Comparison of ENCODE assay signal across 28 cellular contexts in the genomic region with DNA sequence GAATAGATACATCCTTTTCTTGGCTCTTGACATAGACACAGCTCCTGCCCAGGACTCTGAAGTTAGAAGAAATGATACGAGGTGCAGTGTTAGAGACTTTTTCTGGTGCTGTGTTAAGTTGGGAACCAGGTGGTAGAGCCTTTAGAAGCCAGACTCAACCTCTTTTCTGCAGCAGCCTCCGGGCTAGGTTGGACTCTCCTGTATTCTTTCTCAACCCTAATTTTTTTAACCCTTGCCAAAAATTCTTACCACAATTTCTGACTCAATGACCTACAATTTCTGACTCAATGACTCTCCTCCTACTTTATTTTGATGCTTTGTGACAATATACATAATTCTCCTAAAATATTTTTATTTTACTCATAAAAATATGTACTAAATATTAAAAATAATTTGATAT.
"Had no signal": no experiment of that assay in that cellular context is flagged by ENCODE, and none has a peak within 500 bp of the region (broad histone marks: within the 10 kb centered on the region; RNA-seq: fewer than 3 reads in every experiment).

No MANE protein-coding gene starts in this region.

- H2AFZ ChIP-seq: neural progenitor cell, parathyroid adenoma had no signal

- H3K79me2 ChIP-seq: parathyroid adenoma had no signal

- H3K9me3 ChIP-seq: ovary, right lobe of liver, sigmoid colon, testis, transverse colon, upper lobe of right lung, uterus had no signal

- H3K27me3 ChIP-seq: neural progenitor cell, ovary, right lobe of liver, sigmoid colon, stomach, testis, tibial artery, transverse colon, upper lobe of right lung, uterus had no signal

- H3K36me3 Mint-ChIP-seq: neural progenitor cell; stimulated activated effector memory CD8-positive, alpha-beta T cell treated with anti-CD3 and anti-CD28 coated beads, Interleukin-12 subunit alpha, Interleukin-12 subunit beta, amount 100 ng/mL, for 72 hours had no signal

- H3K4me2 ChIP-seq: neural progenitor cell had no signal

- FAIRE-seq: small intestine had no signal

- DNase-seq: natural killer cell; occipital lobe; ovary; posterior cingulate gyrus; psoas muscle; right cardiac atrium; right lobe of liver; sigmoid colon; small intestine; stimulated activated CD4-positive, alpha-beta T cell treated with anti-CD3 and anti-CD28 coated beads, Interleukin-15, amount 100 ng/mL, for 24 hours; stimulated activated CD4-positive, alpha-beta T cell treated with anti-CD3 and anti-CD28 coated beads, Interleukin-2, amount 100 ng/mL, for 24 hours; stimulated activated CD4-positive, alpha-beta T cell treated with anti-CD3 and anti-CD28 coated beads, Interleukin-2, amount 100 ng/mL, for 48 hours; stimulated activated CD4-positive, alpha-beta T cell treated with anti-CD3 and anti-CD28 coated beads, Interleukin-4, amount 100 ng/mL, for 24 hours; stimulated activated naive B cell treated with anti-CD40 and anti-IgM and Interleukin-4, amounts not matched to agents 10 μg/mL and 1 μg/mL and 100 μg/mL, for 72 hours; stimulated activated naive CD4-positive, alpha-beta T cell treated with Interleukin-2 at 50 U/mL for 16 hours; stomach; testis; tibial artery; transverse colon; upper lobe of right lung; uterus had no signal

- H3K27ac Mint-ChIP-seq: natural killer cell; nephron; neural progenitor cell; progenitor cell of endocrine pancreas; stimulated activated effector memory CD8-positive, alpha-beta T cell treated with anti-CD3 and anti-CD28 coated beads, Interleukin-12 subunit alpha, Interleukin-12 subunit beta, amount 100 ng/mL, for 72 hours; stimulated activated naive B cell treated with anti-CD40 and anti-IgM and Interleukin-4, amounts not matched to agents 10 μg/mL and 1 μg/mL and 100 μg/mL, for 72 hours; stimulated activated naive CD8-positive, alpha-beta T cell treated with anti-CD3 and anti-CD28 coated beads, Interleukin-15, Interleukin-2, amounts not matched to agents 100 ng/mL and 50 ng/mL, for 24 hours; type B pancreatic cell had no signal

- H3K27ac ChIP-seq: neural progenitor cell, ovary, parathyroid adenoma, psoas muscle, right lobe of liver, sigmoid colon, stomach, testis, tibial artery, transverse colon, upper lobe of right lung, uterus had no signal

- H3K36me3 ChIP-seq: neural progenitor cell, ovary, right lobe of liver, sigmoid colon, stomach, tibial artery, transverse colon, upper lobe of right lung, uterus had no signal

- ATAC-seq: natural killer cell; psoas muscle; right cardiac atrium; right lobe of liver; stimulated activated effector memory CD8-positive, alpha-beta T cell treated with anti-CD3 and anti-CD28 coated beads, Interleukin-12 subunit alpha, Interleukin-12 subunit beta, amount 100 ng/mL, for 72 hours; stimulated activated naive B cell treated with anti-CD40 and anti-IgM and Interleukin-4, amounts not matched to agents 10 μg/mL and 1 μg/mL and 100 μg/mL, for 72 hours; upper lobe of right lung had no signal

- H3K9ac ChIP-seq: neural progenitor cell, parathyroid adenoma had no signal

- H3K4me3 ChIP-seq: neural progenitor cell, ovary, psoas muscle, right lobe of liver, sigmoid colon, stomach, testis, tibial artery, transverse colon, upper lobe of right lung, uterus had no signal

- H3K4me1 ChIP-seq: parathyroid adenoma, psoas muscle, right lobe of liver, sigmoid colon, stomach, testis, tibial artery, transverse colon, upper lobe of right lung, uterus had no signal
